In genomic region chr2:204282081-204282480, GRCh38 we compare ENCODE assay signal across 21 cellular contexts.
DNase-seq lines count a peak whose midpoint lies in the region; ATAC-seq and TF ChIP-seq lines count a peak whose summit lies in the region.
"Had no signal": no experiment of that assay in that cellular context is flagged by ENCODE, and none has a peak within 500 bp of the region (broad histone marks: within the 10 kb centered on the region; RNA-seq: fewer than 3 reads in every experiment).

No MANE protein-coding gene starts in this region.

- H3K9ac ChIP-seq in iPS-20b (ENCODE audit: low read depth, low read length): no peak overlapping the region
- H3K9ac ChIP-seq: BLaER1 had no signal

- H3K27me3 ChIP-seq in ectodermal cell (ENCODE audit: control insufficient read depth, insufficient read depth, low read length, poor library complexity, severe bottlenecking) (no peaks in the 10 kb centered on the region), iPS-20b (ENCODE audit: insufficient read depth, low read length) (peaks cover 35% of the 10 kb centered on the region), spleen (replicated peaks in 1 of 7) (no peaks in the 10 kb centered on the region), breast epithelium (no peaks in the 10 kb centered on the region)
- H3K27me3 ChIP-seq: BLaER1, SJCRH30 had no signal

- DNase-seq in sciatic nerve (ENCODE audit: low spot score) (no peak), spleen (no peak), breast epithelium (ENCODE audit: low spot score in 2 of 2) (no peak), NCI-H128 (lab: John Stamatoyannopoulos, UW; ENCODE audit: unreplicated experiment) (no peak)
- DNase-seq: CD4-positive, alpha-beta T cell; COR-L47; DMS 273 treated with DMSO at 0.1 percent for 48 hours; HFFc6; KBM-7; MM.1S; NCI-H1048; NCI-H1436 treated with DMSO at 0.1 percent for 48 hours; NCI-H2081 treated with DMSO at 0.1 percent for 48 hours; NCI-H2171 treated with DMSO at 0.1 percent for 48 hours; NCI-H524 treated with DMSO at 0.1 percent for 48 hours; NCI-H82 had no signal

- H3K36me3 ChIP-seq in ectodermal cell (ENCODE audit: control insufficient read depth, insufficient read depth, low read length) (no peaks in the 10 kb centered on the region), iPS-20b (ENCODE audit: insufficient read depth, low read depth, low read length) (no peaks in the 10 kb centered on the region), spleen (no peaks in the 10 kb centered on the region), breast epithelium (no peaks in the 10 kb centered on the region)
- H3K36me3 ChIP-seq: BLaER1, SJCRH30 had no signal

- TF ChIP-seq CTCF in spleen (IDR thresholded peaks at IDR 0.05 in 8 of 11, conservative IDR thresholded peaks at IDR 0.05 in 3 of 11): no peak
- TF ChIP-seq CTCF in breast epithelium (IDR thresholded peaks at IDR 0.05): no peak

- ATAC-seq in GM21619 (IDR thresholded peaks at IDR 0.05; ENCODE audit: unreplicated experiment) (peak; percentile 19), sciatic nerve (peak; percentile 22)

- peak overlapping the region; percentile 27 for H3K27ac ChIP-seq in ectodermal cell (ENCODE audit: insufficient read depth, low read depth, low read length, poor library complexity, severe bottlenecking)
- no peak overlapping the region for H3K27ac ChIP-seq in iPS-20b (ENCODE audit: low read length)
- no peak overlapping the region for H3K27ac ChIP-seq in spleen
- H3K27ac ChIP-seq in breast epithelium: no peak overlapping the region
- H3K27ac ChIP-seq: BLaER1, SJCRH30 had no signal

- H3K4me3 ChIP-seq in ectodermal cell (ENCODE audit: insufficient read depth, low read depth, low read length): no peak overlapping the region
- peak overlapping the region; percentile 31; the same call in 1 of the 2 replicates for H3K4me3 ChIP-seq in iPS-20b (ENCODE audit: low read length)
- no peak overlapping the region for H3K4me3 ChIP-seq in spleen
- no peak overlapping the region for H3K4me3 ChIP-seq in breast epithelium
- H3K4me3 ChIP-seq: BLaER1, SJCRH30 had no signal

- H3K9me3 ChIP-seq in ectodermal cell (ENCODE audit: control insufficient read depth, low read length): no peaks in the 10 kb centered on the region
- H3K9me3 ChIP-seq in iPS-20b (ENCODE audit: insufficient read depth, low read depth, low read length): no peaks in the 10 kb centered on the region
- no peaks in the 10 kb centered on the region for H3K9me3 ChIP-seq in spleen
- H3K9me3 ChIP-seq in breast epithelium: no peaks in the 10 kb centered on the region
- H3K9me3 ChIP-seq: BLaER1, SJCRH30 had no signal

- 57 to 58% methylated on average over 2 to 3 of the region's 3 CpGs for WGBS in ectodermal cell, 2 experiments
- WGBS in spleen, 5 donors: 90 to 100% (median 96%) methylated on average over 3 of the region's 3 CpGs

- H3K4me1 ChIP-seq in ectodermal cell (ENCODE audit: control insufficient read depth, insufficient read depth, low read length) (peaks cover 16% of the 10 kb centered on the region), iPS-20b (ENCODE audit: insufficient read depth, low read length) (peaks cover 27% of the 10 kb centered on the region; the same call in 1 of the 2 replicates), spleen (no peaks in the 10 kb centered on the region), breast epithelium (no peaks in the 10 kb centered on the region)
- H3K4me1 ChIP-seq: SJCRH30 had no signal

- TF ChIP-seq POLR2A in spleen (IDR thresholded peaks at IDR 0.05): no peak
- no peak for TF ChIP-seq POLR2A in breast epithelium (IDR thresholded peaks at IDR 0.05)

- intact Hi-C loops in sciatic nerve (cut with DNase I) (no loop called here), spleen (cut with DNase I; ENCODE audit: low total_unique reads) (no loop called here), breast epithelium (cut with DNase I; ENCODE audit: low total_unique reads) (no loop called here)
